11 cellular contexts compared by ENCODE assay signal in the genomic region with DNA sequence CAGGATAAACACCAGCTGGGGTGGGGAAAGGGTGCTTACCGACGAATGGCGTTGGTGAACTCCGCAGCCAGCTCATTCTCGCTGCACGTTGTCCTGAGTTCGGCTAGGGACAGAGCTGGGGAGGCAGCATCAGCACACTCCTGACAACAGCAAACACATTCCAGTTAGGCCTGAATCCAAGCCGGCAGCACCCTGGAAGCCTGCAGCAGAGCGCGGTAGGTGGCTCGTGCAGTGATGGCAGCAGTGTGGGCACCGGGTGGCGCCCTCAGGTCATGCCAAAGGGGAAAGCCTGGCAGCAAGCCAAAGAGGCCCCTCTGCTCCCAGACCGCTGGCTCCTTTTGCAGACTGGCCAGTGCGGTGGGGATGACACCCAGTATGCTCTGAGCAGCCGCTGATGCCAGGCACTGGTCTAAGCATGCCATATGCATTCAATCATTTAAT.
DNase-seq lines count a peak whose midpoint lies in the region; ATAC-seq and TF ChIP-seq lines count a peak whose summit lies in the region.
"Had no signal": no experiment of that assay in that cellular context is flagged by ENCODE, and none has a peak within 500 bp of the region (broad histone marks: within the 10 kb centered on the region; RNA-seq: fewer than 3 reads in every experiment).

No MANE protein-coding gene starts in this region.

- H3K27me3 Mint-ChIP-seq in activated naive CD4-positive, alpha-beta T cell treated with anti-CD3 and anti-CD28 coated beads, Interleukin-2, amount 10 ng/mL, durations not matched to agents 7 days and 5 days = peaks cover 14% of the 10 kb centered on the region
- no peaks in the 10 kb centered on the region for H3K27me3 Mint-ChIP-seq in activated CD4-positive, alpha-beta memory T cell treated with anti-CD3 and anti-CD28 coated beads for 36 hours
- H3K27me3 Mint-ChIP-seq in MCF 10A (ENCODE audit: insufficient read depth, unreplicated experiment) = no peaks in the 10 kb centered on the region
- H3K27me3 Mint-ChIP-seq: activated CD4-positive, alpha-beta T cell treated with anti-CD3 and anti-CD28 coated beads, Interleukin-2, amount 10 ng/mL, durations not matched to agents 7 days and 5 days had no signal

- POLR2A ChIA-PET in activated CD4-positive, alpha-beta memory T cell treated with anti-CD3 and anti-CD28 coated beads for 36 hours (lab: Charles Lee) = no interaction called here
- POLR2A ChIA-PET in MCF 10A (lab: Yijun Ruan, JAX) = no interaction called here

- no peaks in the 10 kb centered on the region for H4K20me1 ChIP-seq in hepatocyte (ENCODE audit: insufficient read depth, poor library complexity, severe bottlenecking)

- H3K4me2 ChIP-seq in hepatocyte = no peak overlapping the region

- no peaks in the 10 kb centered on the region for H3K27me3 ChIP-seq in hepatocyte
- no peaks in the 10 kb centered on the region for H3K27me3 ChIP-seq in upper lobe of right lung
- H3K27me3 ChIP-seq in tibial artery = no peaks in the 10 kb centered on the region

- no TSS peak for BruUV-seq in MCF 10A (replicated peaks; lab: Mats Ljungman, UMichigan)

- H3K27ac ChIP-seq in hepatocyte (no peak overlapping the region), upper lobe of right lung (no peak overlapping the region), tibial artery (no peak overlapping the region)
- H3K27ac ChIP-seq: HL-60 had no signal

- H3K36me3 ChIP-seq in hepatocyte (replicated peaks; ENCODE audit: insufficient read depth, low read depth) (no peaks in the 10 kb centered on the region), upper lobe of right lung (peaks cover 7% of the 10 kb centered on the region), tibial artery (peaks cover 0 to 20% (median 0%) of the 10 kb centered on the region in 3 donors)

- CTCF ChIA-PET in activated naive CD4-positive, alpha-beta T cell treated with anti-CD3 and anti-CD28 coated beads, Interleukin-2, amount 10 ng/mL, durations not matched to agents 7 days and 5 days (lab: Charles Lee) = interaction anchor here (1.0 to 1.5 kb wide), 6 partner anchors 9 to 470 kb away, joined by 3 to 7 read pairs (median 3); partner anchors contain the start of gene YTHDC2
- CTCF ChIA-PET in activated CD4-positive, alpha-beta memory T cell treated with anti-CD3 and anti-CD28 coated beads for 36 hours (lab: Charles Lee) = interaction anchor here (0.6 to 1.5 kb wide), 4 partner anchors 13 to 250 kb away, joined by 3 to 9 read pairs (median 4); no protein-coding TSS in a partner anchor
- CTCF ChIA-PET in MCF 10A (lab: Yijun Ruan, JAX) = interaction anchor here (0.6 to 1.8 kb wide), 2 partner anchors 9 to 460 kb away, joined by 3 to 4 read pairs; no protein-coding TSS in a partner anchor

- ATAC-seq in upper lobe of right lung = peak; percentile 54

- H3K27ac Mint-ChIP-seq in activated naive CD4-positive, alpha-beta T cell treated with anti-CD3 and anti-CD28 coated beads, Interleukin-2, amount 10 ng/mL, durations not matched to agents 7 days and 5 days = no peak overlapping the region
- no peak overlapping the region for H3K27ac Mint-ChIP-seq in activated CD4-positive, alpha-beta memory T cell treated with anti-CD3 and anti-CD28 coated beads for 36 hours
- no peak overlapping the region for H3K27ac Mint-ChIP-seq in MCF 10A (ENCODE audit: low read depth, unreplicated experiment)
- H3K27ac Mint-ChIP-seq: activated CD4-positive, alpha-beta T cell treated with anti-CD3 and anti-CD28 coated beads, Interleukin-2, amount 10 ng/mL, durations not matched to agents 7 days and 5 days had no signal

- no peak overlapping the region for H3K4me3 Mint-ChIP-seq in activated naive CD4-positive, alpha-beta T cell treated with anti-CD3 and anti-CD28 coated beads, Interleukin-2, amount 10 ng/mL, durations not matched to agents 7 days and 5 days
- no peak overlapping the region for H3K4me3 Mint-ChIP-seq in activated CD4-positive, alpha-beta memory T cell treated with anti-CD3 and anti-CD28 coated beads for 36 hours
- no peak overlapping the region for H3K4me3 Mint-ChIP-seq in MCF 10A (ENCODE audit: unreplicated experiment)
- H3K4me3 Mint-ChIP-seq: activated CD4-positive, alpha-beta T cell treated with anti-CD3 and anti-CD28 coated beads, Interleukin-2, amount 10 ng/mL, durations not matched to agents 7 days and 5 days had no signal

- no peak overlapping the region for H2AFZ ChIP-seq in hepatocyte

- no peaks in the 10 kb centered on the region for H3K36me3 Mint-ChIP-seq in activated naive CD4-positive, alpha-beta T cell treated with anti-CD3 and anti-CD28 coated beads, Interleukin-2, amount 10 ng/mL, durations not matched to agents 7 days and 5 days
- H3K36me3 Mint-ChIP-seq in activated CD4-positive, alpha-beta memory T cell treated with anti-CD3 and anti-CD28 coated beads for 36 hours = peaks cover 2% of the 10 kb centered on the region
- peaks cover 62% of the 10 kb centered on the region for H3K36me3 Mint-ChIP-seq in MCF 10A (ENCODE audit: insufficient read depth, unreplicated experiment)

- no peaks in the 10 kb centered on the region for H3K4me1 Mint-ChIP-seq in activated naive CD4-positive, alpha-beta T cell treated with anti-CD3 and anti-CD28 coated beads, Interleukin-2, amount 10 ng/mL, durations not matched to agents 7 days and 5 days
- H3K4me1 Mint-ChIP-seq in activated CD4-positive, alpha-beta memory T cell treated with anti-CD3 and anti-CD28 coated beads for 36 hours (ENCODE audit: low read depth) = no peaks in the 10 kb centered on the region
- peaks cover 16% of the 10 kb centered on the region for H3K4me1 Mint-ChIP-seq in MCF 10A (ENCODE audit: insufficient read depth, unreplicated experiment)

- no peak overlapping the region for H3K4me3 ChIP-seq in hepatocyte
- no peak overlapping the region for H3K4me3 ChIP-seq in upper lobe of right lung
- no peak overlapping the region for H3K4me3 ChIP-seq in tibial artery

- intact Hi-C loops in activated CD4-positive, alpha-beta memory T cell treated with anti-CD3 and anti-CD28 coated beads for 36 hours (cut with micrococcal nuclease) = loop anchor here (1.0 kb wide), 1 partner anchor 287 kb away; no protein-coding TSS in a partner anchor
- intact Hi-C loops in upper lobe of right lung (cut with DNase I) = no loop called here
- intact Hi-C loops in tibial artery (cut with DNase I; ENCODE audit: low total_unique reads) = no loop called here
- intact Hi-C loops in MCF 10A (cut with micrococcal nuclease) = loop anchor here (5.0 kb wide), 1 partner anchor 469 kb away; the partner anchor contains the start of gene YTHDC2

- H3K9me3 Mint-ChIP-seq in activated naive CD4-positive, alpha-beta T cell treated with anti-CD3 and anti-CD28 coated beads, Interleukin-2, amount 10 ng/mL, durations not matched to agents 7 days and 5 days = no peaks in the 10 kb centered on the region
- no peaks in the 10 kb centered on the region for H3K9me3 Mint-ChIP-seq in activated CD4-positive, alpha-beta memory T cell treated with anti-CD3 and anti-CD28 coated beads for 36 hours
- H3K9me3 Mint-ChIP-seq in MCF 10A (ENCODE audit: unreplicated experiment) = no peaks in the 10 kb centered on the region
- H3K9me3 Mint-ChIP-seq: activated CD4-positive, alpha-beta T cell treated with anti-CD3 and anti-CD28 coated beads, Interleukin-2, amount 10 ng/mL, durations not matched to agents 7 days and 5 days had no signal

- H3K4me1 ChIP-seq in hepatocyte (ENCODE audit: insufficient read depth) (peaks cover 8% of the 10 kb centered on the region), upper lobe of right lung (no peaks in the 10 kb centered on the region), tibial artery (no peaks in the 10 kb centered on the region)

- H3K9me2 ChIP-seq in hepatocyte (replicated peaks; ENCODE audit: insufficient read depth) = no peaks in the 10 kb centered on the region

- peak; percentile 33 for TF ChIP-seq CTCF in hepatocyte (IDR thresholded peaks at IDR 0.05; ENCODE audit: poor library complexity)
- no peak for TF ChIP-seq CTCF in upper lobe of right lung (IDR thresholded peaks at IDR 0.05)
- TF ChIP-seq CTCF in tibial artery (IDR thresholded peaks at IDR 0.05) = peak in 1 of 2 experiments; percentile 21
- no peak for TF ChIP-seq CTCF in MCF 10A (IDR thresholded peaks at IDR 0.05; ENCODE audit: unreplicated experiment)

- H3K9me3 ChIP-seq in hepatocyte (ENCODE audit: low read depth) (no peaks in the 10 kb centered on the region), upper lobe of right lung (no peaks in the 10 kb centered on the region), tibial artery (no peaks in the 10 kb centered on the region)

- H3K79me2 ChIP-seq in hepatocyte = no peaks in the 10 kb centered on the region

- 87% methylated on average over 16 of the region's 16 CpGs for WGBS in hepatocyte (ENCODE audit: low lambda C conversion rate, missing lambda C conversion rate)

- DNase-seq in activated naive CD4-positive, alpha-beta T cell treated with anti-CD3 and anti-CD28 coated beads, Interleukin-2, amount 10 ng/mL, durations not matched to agents 7 days and 5 days = peak; percentile 36
- DNase-seq in activated naive CD4-positive, alpha-beta T cell treated with Interleukin-2 at 50 U/mL for 16 hours = no peak
- DNase-seq in activated CD4-positive, alpha-beta memory T cell treated with anti-CD3 and anti-CD28 coated beads for 36 hours = peak; percentile 47
- peak; percentile 61 for DNase-seq in hepatocyte (ENCODE audit: low spot score)
- no peak for DNase-seq in upper lobe of right lung
- DNase-seq in NCI-H128 (lab: John Stamatoyannopoulos, UW; ENCODE audit: unreplicated experiment) = no peak
- no peak for DNase-seq in tibial artery
- DNase-seq in MCF 10A (ENCODE audit: unreplicated experiment) = no peak
- DNase-seq: activated CD4-positive, alpha-beta T cell treated with anti-CD3 and anti-CD28 coated beads, Interleukin-2, amount 10 ng/mL, durations not matched to agents 7 days and 5 days; DMS153 had no signal

Comparison
In these comparisons a context has a peak if more than half of its experiments do, and no peak if none do; other contexts are left out.
1. DNase-seq: peak in activated naive CD4-positive, alpha-beta T cell treated with anti-CD3 and anti-CD28 coated beads, Interleukin-2, amount 10 ng/mL, durations not matched to agents 7 days and 5 days (single experiment), activated CD4-positive, alpha-beta memory T cell treated with anti-CD3 and anti-CD28 coated beads for 36 hours (single experiment) and hepatocyte (single experiment); none in activated naive CD4-positive, alpha-beta T cell treated with Interleukin-2 at 50 U/mL for 16 hours (single experiment), upper lobe of right lung (single experiment), NCI-H128 (single experiment), tibial artery (0 of 2) and MCF 10A (single experiment).
2. intact Hi-C loops: an anchor here in activated CD4-positive, alpha-beta memory T cell treated with anti-CD3 and anti-CD28 coated beads for 36 hours (1.0 kb wide) and MCF 10A (5.0 kb wide); none called in upper lobe of right lung and tibial artery.